Comparison of ENCODE assay signal across 6 cellular contexts in genomic region chr11:829116-829945, GRCh38. TPM values are rescaled to one million over a fixed set of nuclear protein-coding genes. Genes with fewer than 3 reads are reported as not detected.
DNase-seq lines count a peak whose midpoint lies in the region; ATAC-seq and TF ChIP-seq lines count a peak whose summit lies in the region.

No MANE protein-coding gene starts in this region.

- DNase-seq in choroid plexus epithelial cell (ENCODE audit: low read depth) (no peak), osteoblast (ENCODE audit: insufficient read length, low spot score, missing footprints) (peak; percentile 97), GM03348 (ENCODE audit: low spot score) (no peak), HCEC 1CT (no peak)

- ATAC-seq in HG03571 (IDR thresholded peaks at IDR 0.05; ENCODE audit: unreplicated experiment) = no peak

- H3K4me1 ChIP-seq in HEK293 (ENCODE audit: control insufficient read depth, insufficient read depth, low read length) = no peaks in the 10 kb centered on the region; the same call in 1 of the 2 replicates
- H3K4me1 ChIP-seq in osteoblast (ENCODE audit: insufficient read depth, low read length) = peaks cover 46% of the 10 kb centered on the region

- H3K27ac ChIP-seq in HEK293 (ENCODE audit: extremely low read depth, low read depth, low read length) (no peak overlapping the region), osteoblast (ENCODE audit: low read depth, low read length) (no peak overlapping the region)

- peak overlapping the region; percentile 85 for H3K4me2 ChIP-seq in osteoblast (ENCODE audit: insufficient read depth, low read length)

- CTCF ChIA-PET in HEK293 (lab: Yijun Ruan, JAX) = interaction anchor here (0.8 to 1.3 kb wide), 2 partner anchors 18 to 222 kb away, joined by 3 to 5 read pairs; no protein-coding TSS in a partner anchor

- H3K9me3 ChIP-seq in HEK293 (ENCODE audit: control insufficient read depth, insufficient read depth, low read depth, low read length) (no peaks in the 10 kb centered on the region), osteoblast (ENCODE audit: low read depth, low read length) (no peaks in the 10 kb centered on the region)

- H3K79me2 ChIP-seq in osteoblast (ENCODE audit: insufficient read depth, low read length) = peaks cover 9% of the 10 kb centered on the region

- no peaks in the 10 kb centered on the region for H3K27me3 ChIP-seq in osteoblast (ENCODE audit: insufficient read depth, low read length)

- peaks cover 0 to 19% of the 10 kb centered on the region in 2 experiments; a peak in 1 of 3 replicates for H3K36me3 ChIP-seq in HEK293 (ENCODE audit: control insufficient read depth in 2 of 2, insufficient read depth in 1 of 2, low read length in 2 of 2)
- peaks cover 8% of the 10 kb centered on the region for H3K36me3 ChIP-seq in osteoblast (ENCODE audit: insufficient read depth, low read length)

- TF ChIP-seq CTCF in HEK293 (tag by site-specific recombination; IDR thresholded peaks at IDR 0.05) (no peak), choroid plexus epithelial cell (conservative IDR thresholded peaks at IDR 0.05; ENCODE audit: low read depth, low read length) (no peak), osteoblast (IDR thresholded peaks at IDR 0.05; ENCODE audit: extremely low read depth, low read depth, low read length) (no peak)

- H3K4me3 ChIP-seq in HEK293 (ENCODE audit: low read depth, low read length) (no peak overlapping the region), choroid plexus epithelial cell (ENCODE audit: low read depth, low read length) (peak overlapping the region; percentile 52), osteoblast (ENCODE audit: insufficient read depth, low read length) (peak overlapping the region; percentile 64)

- H4K20me1 ChIP-seq in osteoblast (ENCODE audit: insufficient read depth, low read length) = peaks cover 25% of the 10 kb centered on the region

- POLR2A ChIA-PET in HEK293 (lab: Yijun Ruan, JAX) = interaction anchor here (0.6 to 15.0 kb wide), 3 partner anchors 13 to 46 kb away, joined by 5 to 202 read pairs (median 70); partner anchors contain the start of genes PNPLA2, POLR2L and TSPAN4

- H2AFZ ChIP-seq in osteoblast (ENCODE audit: low read length) = peak overlapping the region; percentile 74

TF ChIP-seq in HEK293, 187 proteins besides CTCF, POLR2A, EP300 and RAD21:
- TF ChIP-seq ZNF529 (tag by site-specific recombination; IDR thresholded peaks at IDR 0.05; ENCODE audit: insufficient replicate concordance) (no peak), ZNF341 (tag by site-specific recombination; IDR thresholded peaks at IDR 0.05; ENCODE audit: low read depth) (no peak), ZXDB (tag by site-specific recombination; IDR thresholded peaks at IDR 0.05) (no peak), SP2 (tag by site-specific recombination; IDR thresholded peaks at IDR 0.05) (peak; percentile 12; the same call in 1 of the 2 replicates)
TF ChIP-seq in HEK293: peak in this region for 1.

RNA-seq across cellular contexts. Expression of gene CRACR2B, which starts 1.6 kb away (rescaled TPM):
- total RNA-seq in osteoblast = 0.59 and 0.72 TPM in 2 replicates

RNA-seq across cellular contexts. Expression of gene CD151, which starts 3.4 kb away (rescaled TPM):
- 366 and 416 TPM in 2 replicates for total RNA-seq in osteoblast

RNA-seq across cellular contexts. Expression of gene PNPLA2, which starts 10.6 kb away (rescaled TPM):
- total RNA-seq in osteoblast = 32.1 and 32.6 TPM in 2 replicates

RNA-seq across cellular contexts. Expression of gene POLR2L, which starts 13.0 kb away (rescaled TPM):
- total RNA-seq in osteoblast = 47.4 and 60.8 TPM in 2 replicates

RNA-seq across cellular contexts. Expression of gene TSPAN4, which starts 13.3 kb away (rescaled TPM):
- total RNA-seq in osteoblast = 168 and 186 TPM in 2 replicates
